1 cellular context compared by ENCODE assay signal in genomic region chr7:100632951-100633717, GRCh38.
TF ChIP-seq lines count a peak whose summit lies in the region.

No MANE protein-coding gene starts in this region.

TF ChIP-seq in A549, 52 proteins besides CTCF, POLR2A, EP300 and RAD21 (continued from another document):
- TF ChIP-seq E2F6 (IDR thresholded peaks at IDR 0.05; ENCODE audit: borderline replicate concordance, low read depth), result peak; percentile 94
- TF ChIP-seq HMGXB4 (CRISPR knock-in tag; IDR thresholded peaks at IDR 0.05; ENCODE audit: borderline replicate concordance), result 0 out of 2 replicates have a peak, but pooled peaks have one; percentile 53
- TF ChIP-seq, protein P1, sequence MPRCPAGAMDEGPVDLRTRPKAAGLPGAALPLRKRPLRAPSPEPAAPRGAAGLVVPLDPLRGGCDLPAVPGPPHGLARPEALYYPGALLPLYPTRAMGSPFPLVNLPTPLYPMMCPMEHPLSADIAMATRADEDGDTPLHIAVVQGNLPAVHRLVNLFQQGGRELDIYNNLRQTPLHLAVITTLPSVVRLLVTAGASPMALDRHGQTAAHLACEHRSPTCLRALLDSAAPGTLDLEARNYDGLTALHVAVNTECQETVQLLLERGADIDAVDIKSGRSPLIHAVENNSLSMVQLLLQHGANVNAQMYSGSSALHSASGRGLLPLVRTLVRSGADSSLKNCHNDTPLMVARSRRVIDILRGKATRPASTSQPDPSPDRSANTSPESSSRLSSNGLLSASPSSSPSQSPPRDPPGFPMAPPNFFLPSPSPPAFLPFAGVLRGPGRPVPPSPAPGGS (IDR thresholded peaks at IDR 0.05), result no peak
- no peak for TF ChIP-seq GATA3 (IDR thresholded peaks at IDR 0.05; ENCODE audit: borderline replicate concordance)
- no peak for TF ChIP-seq MAZ (IDR thresholded peaks at IDR 0.05; ENCODE audit: borderline replicate concordance, low read depth, low read length)
- no peak for TF ChIP-seq FOSL2 (IDR thresholded peaks at IDR 0.05)
- TF ChIP-seq FOSL2 (CRISPR knock-in tag; IDR thresholded peaks at IDR 0.05), result no peak
- TF ChIP-seq CBX8 (IDR thresholded peaks at IDR 0.05), result no peak
- no peak for TF ChIP-seq ESRRA (IDR thresholded peaks at IDR 0.05; ENCODE audit: borderline replicate concordance, low read length)
- TF ChIP-seq RNF2 (IDR thresholded peaks at IDR 0.05; ENCODE audit: borderline replicate concordance, low read depth), result 0 out of 2 replicates have a peak, but pooled peaks have one; percentile 32
- TF ChIP-seq KDM1A (IDR thresholded peaks at IDR 0.05; ENCODE audit: low read depth), result no peak
- TF ChIP-seq ZNF302 (CRISPR knock-in tag; IDR thresholded peaks at IDR 0.05), result no peak
- no peak for TF ChIP-seq CHD4 (IDR thresholded peaks at IDR 0.05; ENCODE audit: borderline replicate concordance)
- TF ChIP-seq HDAC2 (IDR thresholded peaks at IDR 0.05), result no peak
- TF ChIP-seq MAX (IDR thresholded peaks at IDR 0.05), result peak; percentile 92
- no peak for TF ChIP-seq RARB (CRISPR knock-in tag; IDR thresholded peaks at IDR 0.05)
- peak; percentile 33; the same call in 1 of the 3 replicates for TF ChIP-seq SMC3 (IDR thresholded peaks at IDR 0.05)
- TF ChIP-seq JUN (IDR thresholded peaks at IDR 0.05), result peak in 1 of 2 experiments; percentile 31; a peak in 1 of 5 replicates
- TF ChIP-seq ZFP36 (IDR thresholded peaks at IDR 0.05; ENCODE audit: borderline replicate concordance, partially characterized antibody), result no peak
TF ChIP-seq in A549: peak in this region for 7.
